11 cellular contexts compared by ENCODE assay signal in the genomic region with DNA sequence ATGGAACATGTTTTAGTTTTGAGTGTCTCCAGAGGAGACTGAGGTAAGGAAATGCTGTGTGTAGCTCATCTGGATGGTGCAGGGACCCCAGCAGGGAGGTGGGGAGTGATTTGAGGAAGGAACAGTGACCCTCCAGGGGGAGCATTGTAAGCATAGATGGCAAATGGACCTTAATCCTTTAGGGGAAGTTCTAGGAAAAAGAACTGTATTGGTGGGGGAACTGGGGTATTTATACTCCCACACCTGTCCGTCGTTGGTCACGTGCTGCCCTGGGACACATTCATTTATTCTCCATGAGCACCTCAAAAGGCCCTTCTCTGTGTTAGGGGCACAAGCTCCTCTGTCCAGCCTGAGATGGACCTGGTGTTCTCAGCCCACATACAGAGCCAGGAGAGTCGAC.
"Had no signal": no experiment of that assay in that cellular context is flagged by ENCODE, and none has a peak within 500 bp of the region (broad histone marks: within the 10 kb centered on the region; RNA-seq: fewer than 3 reads in every experiment).

No MANE protein-coding gene starts in this region.

- H3K4me3 Mint-ChIP-seq: GM23338, H9, HFFc6 had no signal

- H3K27ac ChIP-seq: GM23248 had no signal

- H3K9me3 ChIP-seq: HAP-1 had no signal

- FAIRE-seq: H1, H54 had no signal

- DNase-seq: GM23248, GOT3, H7, H9, HCEC 1CT, HFFc6 had no signal

- H3K4me3 ChIP-seq: GM23248, GM23338, HAP-1 had no signal

- H3K36me3 ChIP-seq: HAP-1 had no signal

- H3K4me1 ChIP-seq: HAP-1 had no signal

- H3K27ac Mint-ChIP-seq: GM23338, H9, HFFc6 had no signal

- H3K4me2 ChIP-seq: GM23338 had no signal

- ATAC-seq: GM23338, HCT116 had no signal

- H2AFZ ChIP-seq: GM23248, GM23338 had no signal

- H3K9ac ChIP-seq: GM23248 had no signal
